In genomic region chr2:62660582-62661262, GRCh38 we compare ENCODE assay signal across 10 cellular contexts. TPM values are rescaled to one million over a fixed set of nuclear protein-coding genes. Genes with fewer than 3 reads are reported as not detected.
DNase-seq lines count a peak whose midpoint lies in the region; ATAC-seq, FAIRE-seq and TF ChIP-seq lines count a peak whose summit lies in the region.
"Had no signal": no experiment of that assay in that cellular context is flagged by ENCODE, and none has a peak within 500 bp of the region (broad histone marks: within the 10 kb centered on the region; RNA-seq: fewer than 3 reads in every experiment).

No MANE protein-coding gene starts in this region.

- DNase-seq in MCF 10A (ENCODE audit: unreplicated experiment): peak; percentile 87
- DNase-seq in breast epithelium (ENCODE audit: low spot score in 2 of 2): no peak
- no peak for DNase-seq in stimulated activated CD4-positive, alpha-beta T cell treated with anti-CD3 and anti-CD28 coated beads, Interleukin-12 subunit alpha, Interleukin-12 subunit beta, amount 100 ng/mL, for 4 hours
- no peak for DNase-seq in SKM-1 (lab: John Stamatoyannopoulos, UW; ENCODE audit: unreplicated experiment)
- DNase-seq in activated naive CD4-positive, alpha-beta T cell treated with Interleukin-2 at 50 U/mL for 16 hours: no peak
- DNase-seq: NCI-H226, tibial artery had no signal

- CTCF ChIA-PET in MCF 10A (lab: Yijun Ruan, JAX): interaction anchor here (0.6 to 2.0 kb wide), 3 partner anchors 48 to 155 kb away, joined by 3 to 5 read pairs (median 4); partner anchors contain the start of gene TMEM17

- H3K9me3 ChIP-seq in breast epithelium: no peaks in the 10 kb centered on the region
- H3K9me3 ChIP-seq: tibial artery had no signal

- peak overlapping the region; percentile 91 for H3K27ac Mint-ChIP-seq in MCF 10A (ENCODE audit: low read depth, unreplicated experiment)

- no peaks in the 10 kb centered on the region for H3K27me3 Mint-ChIP-seq in MCF 10A (ENCODE audit: insufficient read depth, unreplicated experiment)

- TF ChIP-seq CTCF in MCF 10A (IDR thresholded peaks at IDR 0.05; ENCODE audit: unreplicated experiment) (no peak), breast epithelium (IDR thresholded peaks at IDR 0.05) (no peak)

- no peaks in the 10 kb centered on the region for H3K36me3 ChIP-seq in breast epithelium
- H3K36me3 ChIP-seq: tibial artery had no signal

- POLR2A ChIA-PET in MCF 10A (lab: Yijun Ruan, JAX): interaction anchor here (0.5 to 2.8 kb wide), 11 partner anchors 23 to 1774 kb away, joined by 3 to 16 read pairs (median 3); partner anchors contain the start of genes EHBP1 and TMEM17

- TF ChIP-seq POLR2A in breast epithelium (IDR thresholded peaks at IDR 0.05): no peak

- H3K36me3 Mint-ChIP-seq in MCF 10A (ENCODE audit: insufficient read depth, unreplicated experiment): no peaks in the 10 kb centered on the region

- peak overlapping the region in 1 of 2 donors; percentile 22 for H3K27ac ChIP-seq in breast epithelium

- peaks cover 0 to 11% of the 10 kb centered on the region in 2 donors for H3K4me1 ChIP-seq in breast epithelium

- peak; percentile 79 for FAIRE-seq in islet of Langerhans (lab: Jason Lieb, UNC)

- no peaks in the 10 kb centered on the region for H3K9me3 Mint-ChIP-seq in MCF 10A (ENCODE audit: unreplicated experiment)

- intact Hi-C loops in MCF 10A (cut with micrococcal nuclease): loop anchor here (2.0 to 5.0 kb wide), 3 partner anchors 44 to 153 kb away; partner anchors contain the start of genes EHBP1 and TMEM17
- intact Hi-C loops in breast epithelium (cut with DNase I; ENCODE audit: low total_unique reads): no loop called here

- peaks cover 60% of the 10 kb centered on the region for H3K4me1 Mint-ChIP-seq in MCF 10A (ENCODE audit: insufficient read depth, unreplicated experiment)

- H3K4me3 ChIP-seq in breast epithelium: no peak overlapping the region
- H3K4me3 ChIP-seq: tibial artery had no signal

- H3K4me3 Mint-ChIP-seq in MCF 10A (ENCODE audit: unreplicated experiment): peak overlapping the region; percentile 46

- no peaks in the 10 kb centered on the region for H3K27me3 ChIP-seq in breast epithelium
- H3K27me3 ChIP-seq: tibial artery had no signal

- ATAC-seq in SK-N-SH treated with all-trans-retinoic acid at 6 μM for 48 hours (peak; percentile 4; the same call in 1 of the 3 replicates), GM21526 (IDR thresholded peaks at IDR 0.05; ENCODE audit: low FRiP score, unreplicated experiment) (no peak)

- BruUV-seq in MCF 10A (replicated peaks; lab: Mats Ljungman, UMichigan): no TSS peak

TF ChIP-seq in SK-N-SH treated with all-trans-retinoic acid at 6 μM for 48 hours, 23 proteins besides CTCF, POLR2A, EP300 and RAD21:
- no peak for TF ChIP-seq ZFP30 (CRISPR knock-in tag; IDR thresholded peaks at IDR 0.05)
- no peak for TF ChIP-seq ZNF8 (CRISPR knock-in tag; IDR thresholded peaks at IDR 0.05)
- TF ChIP-seq CREB5 (CRISPR knock-in tag; IDR thresholded peaks at IDR 0.05; ENCODE audit: low read depth): no peak
- TF ChIP-seq ISL1 (CRISPR knock-in tag; IDR thresholded peaks at IDR 0.05): no peak
- TF ChIP-seq GLIS3 (CRISPR knock-in tag; IDR thresholded peaks at IDR 0.05): no peak
- TF ChIP-seq ZFP3 (CRISPR knock-in tag; IDR thresholded peaks at IDR 0.05): no peak
- TF ChIP-seq SNAI2 (CRISPR knock-in tag; IDR thresholded peaks at IDR 0.05): no peak
- TF ChIP-seq OSR1 (CRISPR knock-in tag; IDR thresholded peaks at IDR 0.05): no peak
- no peak for TF ChIP-seq ARNTL (CRISPR knock-in tag; IDR thresholded peaks at IDR 0.05; ENCODE audit: borderline replicate concordance, low read depth)

RNA-seq across cellular contexts. Expression of gene EHBP1, which starts 44.8 kb away (rescaled TPM):
- 62.1 and 81.2 TPM in 2 replicates for total RNA-seq in MCF 10A (2022)
- total RNA-seq in breast epithelium: 100 to 1,000 TPM in 1 of 3 donors, 10 to 100 TPM in 2; 65.9 to 118 (median 87.2) TPM
